10 cellular contexts compared by ENCODE assay signal in genomic region chr1:235597867-235598553, GRCh38. TPM values are rescaled to one million over a fixed set of nuclear protein-coding genes. Genes with fewer than 3 reads are reported as not detected.
DNase-seq lines count a peak whose midpoint lies in the region; ATAC-seq, FAIRE-seq and TF ChIP-seq lines count a peak whose summit lies in the region.
"Had no signal": no experiment of that assay in that cellular context is flagged by ENCODE, and none has a peak within 500 bp of the region (broad histone marks: within the 10 kb centered on the region; RNA-seq: fewer than 3 reads in every experiment).

No MANE protein-coding gene starts in this region.

- H3K36me3 ChIP-seq in suprapubic skin = no peaks in the 10 kb centered on the region
- H3K36me3 ChIP-seq: neutrophil had no signal

- no peak for FAIRE-seq in A549 (lab: Jason Lieb, UNC)
- no peak for FAIRE-seq in H54 (lab: Jason Lieb, UNC)

- H3K4me3 ChIP-seq in A549 (no peak overlapping the region), suprapubic skin (no peak overlapping the region)

- 49% methylated on average over 7 of the region's 7 CpGs for WGBS in A549 (ENCODE audit: missing lambda C conversion rate)
- 78% methylated on average over 7 of the region's 7 CpGs for WGBS in suprapubic skin

- peak; percentile 46 for TF ChIP-seq CTCF in A549 (IDR thresholded peaks at IDR 0.05)
- no peak for TF ChIP-seq CTCF in suprapubic skin (IDR thresholded peaks at IDR 0.05)

- TF ChIP-seq POLR2A in A549 (IDR thresholded peaks at IDR 0.05; ENCODE audit: low read length) = no peak
- TF ChIP-seq POLR2A in H54 (IDR thresholded peaks at IDR 0.05; ENCODE audit: low read depth, low read length) = no peak
- TF ChIP-seq POLR2A in suprapubic skin (IDR thresholded peaks at IDR 0.05) = no peak

- CTCF ChIA-PET in A549 (lab: Yijun Ruan, JAX) = interaction anchor here (0.6 to 7.1 kb wide), 19 partner anchors 9 to 377 kb away, joined by 3 to 58 read pairs (median 4); partner anchors contain the start of gene B3GALNT2

- peak; percentile 30 to 42; a peak in 3 of 5 replicates for TF ChIP-seq RAD21 in A549 (conservative IDR thresholded peaks at IDR 0.05 in 1 of 2, IDR thresholded peaks at IDR 0.05 in 1 of 2)

- H3K27ac ChIP-seq in A549 (no peak overlapping the region), suprapubic skin (no peak overlapping the region)
- H3K27ac ChIP-seq: neutrophil had no signal

- H3K27me3 ChIP-seq in suprapubic skin = peaks cover 4% of the 10 kb centered on the region

- no peak overlapping the region for H3K4me2 ChIP-seq in A549

- H3K4me1 ChIP-seq in A549 (no peaks in the 10 kb centered on the region), suprapubic skin (no peaks in the 10 kb centered on the region)

- TF ChIP-seq EP300 in A549 (IDR thresholded peaks at IDR 0.05) = no peak
- TF ChIP-seq EP300 in suprapubic skin (IDR thresholded peaks at IDR 0.05) = no peak

- ATAC-seq in A549 = peak; percentile 92 to 93
- no peak for ATAC-seq in GM21737 (IDR thresholded peaks at IDR 0.05; ENCODE audit: unreplicated experiment)

- POLR2A ChIA-PET in A549 (lab: Yijun Ruan, JAX) = no interaction called here

- H3K9me3 ChIP-seq in A549 = no peaks in the 10 kb centered on the region
- H3K9me3 ChIP-seq in suprapubic skin = no peaks in the 10 kb centered on the region
- H3K9me3 ChIP-seq: neutrophil had no signal

- DNase-seq in A549 (ENCODE audit: low read depth in 1 of 2, low spot score in 1 of 2) (peak; percentile 58 to 71), H54 (ENCODE audit: insufficient read length, low spot score) (peak; percentile 65), RPMI8226 (peak; percentile 39), fibroblast of the conjunctiva (ENCODE audit: low read depth) (peak; percentile 10), suprapubic skin (ENCODE audit: low spot score in 2 of 2) (no peak), KG1 (lab: John Stamatoyannopoulos, UW) (no peak)
- no peak for DNase-seq in stimulated activated CD4-positive, alpha-beta T cell treated with anti-CD3 and anti-CD28 coated beads, Interleukin-4, amount 100 ng/mL, for 4 hours
- DNase-seq: cortex of kidney had no signal

TF ChIP-seq in A549, 52 proteins besides CTCF, POLR2A, EP300 and RAD21:
- TF ChIP-seq SREBF2 (IDR thresholded peaks at IDR 0.05) (no peak), CBX8 (IDR thresholded peaks at IDR 0.05) (no peak), ESRRA (IDR thresholded peaks at IDR 0.05; ENCODE audit: borderline replicate concordance, low read length) (no peak), CBX2 (IDR thresholded peaks at IDR 0.05; ENCODE audit: borderline replicate concordance, low read depth) (no peak), PHF8 (IDR thresholded peaks at IDR 0.05; ENCODE audit: borderline replicate concordance, low read depth) (no peak), GATA3 (IDR thresholded peaks at IDR 0.05; ENCODE audit: borderline replicate concordance) (no peak), FOSL2 (IDR thresholded peaks at IDR 0.05) (no peak), FOSL2 (CRISPR knock-in tag; IDR thresholded peaks at IDR 0.05) (peak; percentile 80), RFX5 (IDR thresholded peaks at IDR 0.05) (no peak), TFCP2L1 (CRISPR knock-in tag; IDR thresholded peaks at IDR 0.05) (no peak), EHMT2 (IDR thresholded peaks at IDR 0.05; ENCODE audit: low read depth) (no peak), CEBPB (IDR thresholded peaks at IDR 0.05) (no peak), SMC3 (IDR thresholded peaks at IDR 0.05) (peak; percentile 51), ZSCAN20 (CRISPR knock-in tag; IDR thresholded peaks at IDR 0.05) (no peak)

RNA-seq across cellular contexts. Expression of gene GNG4, which starts 51.6 kb away (rescaled TPM):
- polyA plus RNA-seq in A549 (2011; rRNA removed) = 16.3 and 18.7 TPM in 2 replicates
- 10.3 and 12.7 TPM in 2 replicates for polyA plus RNA-seq in A549 (2012; cell fraction: cytosol; rRNA removed)
- 3.6 and 4.9 TPM in 2 replicates for polyA plus RNA-seq in A549 (2012; cell fraction: nucleus; rRNA removed)
- polyA plus RNA-seq in A549 (2017; fragmentation: RNase III; extraction: RNeasy Plus Mini Kit Qiagen cat#74134 plus additional on column Dnase treatment) = 8.1 to 10.5 TPM (median 9.9 TPM) in 3 replicates
- 14.7 and 15.0 TPM in 2 replicates for polyA minus RNA-seq in A549 (2011; rRNA and poly(A)+ RNA removed)
- under 1 TPM in 3 of 4 donors, not detected in 1; 0.13 to 0.76 (median 0.72) TPM for total RNA-seq in suprapubic skin

Comparison
In these comparisons a context has a peak if more than half of its experiments do, and no peak if none do; other contexts are left out.
1. DNase-seq: peak in A549 (2 of 2), H54 (single experiment), RPMI8226 (single experiment) and fibroblast of the conjunctiva (single experiment); none in stimulated activated CD4-positive, alpha-beta T cell treated with anti-CD3 and anti-CD28 coated beads, Interleukin-4, amount 100 ng/mL, for 4 hours (0 of 2), suprapubic skin (0 of 2) and KG1 (single experiment).